Comparison of ENCODE assay signal across 27 cellular contexts in genomic region chr4:113534698-113535097, GRCh38.
DNase-seq lines count a peak whose midpoint lies in the region; ATAC-seq and TF ChIP-seq lines count a peak whose summit lies in the region.
"Had no signal": no experiment of that assay in that cellular context is flagged by ENCODE, and none has a peak within 500 bp of the region (broad histone marks: within the 10 kb centered on the region; RNA-seq: fewer than 3 reads in every experiment).

No MANE protein-coding gene starts in this region.

- peaks cover 19% of the 10 kb centered on the region for H3K4me1 Mint-ChIP-seq in activated naive CD8-positive, alpha-beta T cell (ENCODE audit: low read depth)
- H3K4me1 Mint-ChIP-seq in activated naive CD8-positive, alpha-beta T cell treated with anti-CD3 and anti-CD28 coated beads, Interleukin-2, amount 50 U/mL, for 24 hours, result peaks cover 13% of the 10 kb centered on the region
- peaks cover 3 to 18% of the 10 kb centered on the region in 2 donors for H3K4me1 Mint-ChIP-seq in stimulated activated naive B cell treated with anti-CD40 and anti-IgM and Interleukin-4, amounts not matched to agents 10 μg/mL and 1 μg/mL and 100 μg/mL, for 72 hours
- H3K4me1 Mint-ChIP-seq: CD4-positive, alpha-beta memory T cell; neural crest cell had no signal

- H3K4me1 ChIP-seq in fibroblast of lung (ENCODE audit: control insufficient read depth, extremely low read depth, insufficient read depth, low read length), result peaks cover 9% of the 10 kb centered on the region
- H3K4me1 ChIP-seq: upper lobe of right lung had no signal

- no peaks in the 10 kb centered on the region for H3K79me2 ChIP-seq in fibroblast of lung (ENCODE audit: control insufficient read depth, insufficient read depth, low read length)

- H3K36me3 ChIP-seq in fibroblast of lung (ENCODE audit: control insufficient read depth, insufficient read depth, low read length), result peaks cover 2% of the 10 kb centered on the region
- H3K36me3 ChIP-seq: MG63 had no signal

- no peaks in the 10 kb centered on the region for H3K27me3 Mint-ChIP-seq in activated naive CD8-positive, alpha-beta T cell
- no peaks in the 10 kb centered on the region for H3K27me3 Mint-ChIP-seq in activated naive CD8-positive, alpha-beta T cell treated with anti-CD3 and anti-CD28 coated beads, Interleukin-2, amount 50 U/mL, for 24 hours
- no peaks in the 10 kb centered on the region for H3K27me3 Mint-ChIP-seq in stimulated activated naive B cell treated with anti-CD40 and anti-IgM and Interleukin-4, amounts not matched to agents 10 μg/mL and 1 μg/mL and 100 μg/mL, for 72 hours
- H3K27me3 Mint-ChIP-seq: activated CD8-positive, alpha-beta T cell treated with anti-CD3 and anti-CD28 coated beads for 36 hours; CD4-positive, alpha-beta memory T cell; IgD-negative memory B cell had no signal

- DNase-seq in activated naive CD8-positive, alpha-beta T cell treated with anti-CD3 and anti-CD28 coated beads, Interleukin-2, amount 50 U/mL, for 24 hours, result no peak
- peak; percentile 59 for DNase-seq in amniotic epithelial cell (ENCODE audit: low read depth)
- DNase-seq in fibroblast of lung (ENCODE audit: low read depth in 2 of 2), result peak; percentile 53 to 69
- no peak for DNase-seq in stimulated activated naive B cell treated with anti-CD40 and anti-IgM and Interleukin-4, amounts not matched to agents 10 μg/mL and 1 μg/mL and 100 μg/mL, for 72 hours
- no peak for DNase-seq in OCI-M1 (lab: John Stamatoyannopoulos, UW)
- DNase-seq: 8988T; activated CD4-positive, CD25-positive, alpha-beta regulatory T cell treated with anti-CD3 and anti-CD28 coated beads, Interleukin-2, amount 50 U/mL, for 72 hours; activated CD8-positive, alpha-beta T cell treated with anti-CD3 and anti-CD28 coated beads for 36 hours; AML-193; anterior cingulate cortex; CD4-positive, alpha-beta memory T cell; effector CD4-positive, alpha-beta T cell; kidney; MG63; NCI-H1417 treated with DMSO at 0.1 percent for 48 hours; NCI-H510A treated with DMSO at 0.1 percent for 48 hours; stomach; T-helper 1 cell; upper lobe of right lung had no signal

- TF ChIP-seq CTCF in fibroblast of lung (conservative IDR thresholded peaks at IDR 0.05 in 1 of 2, IDR thresholded peaks at IDR 0.05 in 1 of 2; ENCODE audit: low read depth in 1 of 2, low read length in 2 of 2), result no peak

- ATAC-seq in activated naive CD8-positive, alpha-beta T cell treated with anti-CD3 and anti-CD28 coated beads, Interleukin-2, amount 50 U/mL, for 24 hours, result no peak
- no peak for ATAC-seq in stimulated activated naive B cell treated with anti-CD40 and anti-IgM and Interleukin-4, amounts not matched to agents 10 μg/mL and 1 μg/mL and 100 μg/mL, for 72 hours (replicated peaks)
- no peak for ATAC-seq in HG02938 (IDR thresholded peaks at IDR 0.05; ENCODE audit: unreplicated experiment)
- no peak for ATAC-seq in HG02759 (IDR thresholded peaks at IDR 0.05; ENCODE audit: unreplicated experiment)
- ATAC-seq: activated CD8-positive, alpha-beta T cell treated with anti-CD3 and anti-CD28 coated beads for 36 hours; HCT116; sciatic nerve; upper lobe of right lung had no signal

- H3K27me3 ChIP-seq in fibroblast of lung (ENCODE audit: control insufficient read depth, insufficient read depth, low read length), result no peaks in the 10 kb centered on the region
- H3K27me3 ChIP-seq: MG63, stomach, upper lobe of right lung had no signal

- peak overlapping the region; percentile 51 for H3K27ac Mint-ChIP-seq in activated naive CD8-positive, alpha-beta T cell
- no peak overlapping the region for H3K27ac Mint-ChIP-seq in activated naive CD8-positive, alpha-beta T cell treated with anti-CD3 and anti-CD28 coated beads, Interleukin-2, amount 50 U/mL, for 24 hours
- peak overlapping the region; percentile 62 for H3K27ac Mint-ChIP-seq in stimulated activated naive B cell treated with anti-CD40 and anti-IgM and Interleukin-4, amounts not matched to agents 10 μg/mL and 1 μg/mL and 100 μg/mL, for 72 hours
- H3K27ac Mint-ChIP-seq: activated CD8-positive, alpha-beta T cell treated with anti-CD3 and anti-CD28 coated beads for 36 hours; CD4-positive, alpha-beta memory T cell; IgD-negative memory B cell had no signal

- no peak overlapping the region for H3K9ac ChIP-seq in fibroblast of lung (ENCODE audit: insufficient read depth, low read length)

- no peak overlapping the region for H2AFZ ChIP-seq in fibroblast of lung (ENCODE audit: low read length)

- H3K9me3 Mint-ChIP-seq in activated naive CD8-positive, alpha-beta T cell (ENCODE audit: low read depth), result no peaks in the 10 kb centered on the region
- H3K9me3 Mint-ChIP-seq in activated naive CD8-positive, alpha-beta T cell treated with anti-CD3 and anti-CD28 coated beads, Interleukin-2, amount 50 U/mL, for 24 hours, result no peaks in the 10 kb centered on the region
- no peaks in the 10 kb centered on the region for H3K9me3 Mint-ChIP-seq in stimulated activated naive B cell treated with anti-CD40 and anti-IgM and Interleukin-4, amounts not matched to agents 10 μg/mL and 1 μg/mL and 100 μg/mL, for 72 hours
- H3K9me3 Mint-ChIP-seq: activated CD8-positive, alpha-beta T cell treated with anti-CD3 and anti-CD28 coated beads for 36 hours; CD4-positive, alpha-beta memory T cell; IgD-negative memory B cell; neural crest cell had no signal

- peak overlapping the region; percentile 10 for H3K27ac ChIP-seq in fibroblast of lung (ENCODE audit: insufficient read depth, low read length)
- H3K27ac ChIP-seq: stomach, upper lobe of right lung had no signal

- no peak overlapping the region for H3K4me3 ChIP-seq in fibroblast of lung (replicated peaks in 1 of 4; ENCODE audit: control extremely low read depth in 1 of 4, insufficient read depth in 1 of 4, low read depth in 3 of 4, low read length in 4 of 4)
- H3K4me3 ChIP-seq: lung, MG63, stomach, upper lobe of right lung had no signal

- peaks cover 41% of the 10 kb centered on the region for H3K36me3 Mint-ChIP-seq in activated naive CD8-positive, alpha-beta T cell
- peaks cover 50% of the 10 kb centered on the region for H3K36me3 Mint-ChIP-seq in activated naive CD8-positive, alpha-beta T cell treated with anti-CD3 and anti-CD28 coated beads, Interleukin-2, amount 50 U/mL, for 24 hours (ENCODE audit: low read depth)
- H3K36me3 Mint-ChIP-seq in stimulated activated naive B cell treated with anti-CD40 and anti-IgM and Interleukin-4, amounts not matched to agents 10 μg/mL and 1 μg/mL and 100 μg/mL, for 72 hours, result peaks cover 29 to 44% of the 10 kb centered on the region in 2 donors
- H3K36me3 Mint-ChIP-seq: IgD-negative memory B cell had no signal

- no peaks in the 10 kb centered on the region for H4K20me1 ChIP-seq in fibroblast of lung (ENCODE audit: control insufficient read depth, extremely low read depth, insufficient read depth, low read length)

- H3K4me3 Mint-ChIP-seq in activated naive CD8-positive, alpha-beta T cell, result no peak overlapping the region
- no peak overlapping the region for H3K4me3 Mint-ChIP-seq in activated naive CD8-positive, alpha-beta T cell treated with anti-CD3 and anti-CD28 coated beads, Interleukin-2, amount 50 U/mL, for 24 hours
- no peak overlapping the region for H3K4me3 Mint-ChIP-seq in stimulated activated naive B cell treated with anti-CD40 and anti-IgM and Interleukin-4, amounts not matched to agents 10 μg/mL and 1 μg/mL and 100 μg/mL, for 72 hours
- H3K4me3 Mint-ChIP-seq: activated CD8-positive, alpha-beta T cell treated with anti-CD3 and anti-CD28 coated beads for 36 hours; CD4-positive, alpha-beta memory T cell; IgD-negative memory B cell; neural crest cell had no signal

- no peak overlapping the region for H3K4me2 ChIP-seq in fibroblast of lung (ENCODE audit: extremely low read depth, insufficient read depth, low read length)

- no peaks in the 10 kb centered on the region for H3K9me3 ChIP-seq in fibroblast of lung (ENCODE audit: control insufficient read depth, insufficient read depth, low read depth, low read length)
- H3K9me3 ChIP-seq: MG63, stomach, upper lobe of right lung had no signal

Comparison
In these comparisons a context has a peak if more than half of its experiments do, and no peak if none do; other contexts are left out.
1. DNase-seq: peak in amniotic epithelial cell (single experiment) and fibroblast of lung (2 of 2); none in activated naive CD8-positive, alpha-beta T cell treated with anti-CD3 and anti-CD28 coated beads, Interleukin-2, amount 50 U/mL, for 24 hours (single experiment), stimulated activated naive B cell treated with anti-CD40 and anti-IgM and Interleukin-4, amounts not matched to agents 10 μg/mL and 1 μg/mL and 100 μg/mL, for 72 hours (single experiment) and OCI-M1 (single experiment).